Comparison of ENCODE assay signal across 8 cellular contexts in genomic region chr7:25565949-25566348, GRCh38.
DNase-seq lines count a peak whose midpoint lies in the region; ATAC-seq and FAIRE-seq lines count a peak whose summit lies in the region.

No MANE protein-coding gene starts in this region.

- no peak for ATAC-seq in GM18498 (IDR thresholded peaks at IDR 0.05; ENCODE audit: unreplicated experiment)

- DNase-seq in AG08395 (ENCODE audit: low spot score): peak; percentile 71
- peak; percentile 9 for DNase-seq in GM19239 (ENCODE audit: insufficient read length, low spot score)
- DNase-seq in NCI-H446 (lab: John Stamatoyannopoulos, UW): peak; percentile 50 to 73
- peak; percentile 53 to 59 for DNase-seq in activated CD4-positive, alpha-beta T cell treated with anti-CD3 and anti-CD28 coated beads, Interleukin-2, amount 50 U/mL, for 24 hours (ENCODE audit: low read depth in 1 of 2, low spot score in 1 of 2)
- peak; percentile 59 to 72 for DNase-seq in dermis microvascular lymphatic vessel endothelial cell (ENCODE audit: low read depth in 2 of 2)
- DNase-seq in lung microvascular endothelial cell (ENCODE audit: low read depth in 2 of 2): peak; percentile 73 to 81
- DNase-seq in stimulated activated CD8-positive, alpha-beta memory T cell treated with anti-CD3 and anti-CD28 coated beads, Interleukin-12 subunit alpha, Interleukin-12 subunit beta, amount 100 ng/mL, for 24 hours (ENCODE audit: extremely low read depth): peak; percentile 3

- FAIRE-seq in GM19239 (lab: Jason Lieb, UNC): peak; percentile 78

Comparison
In these comparisons a context has a peak if more than half of its experiments do, and no peak if none do; other contexts are left out.
1. DNase-seq: peak in every context shown above with its lines; median percentile 77 in lung microvascular endothelial cell; 71 in AG08395; 66 in dermis microvascular lymphatic vessel endothelial cell; 62 in NCI-H446; 56 in activated CD4-positive, alpha-beta T cell treated with anti-CD3 and anti-CD28 coated beads, Interleukin-2, amount 50 U/mL, for 24 hours; 9 in GM19239; 3 in stimulated activated CD8-positive, alpha-beta memory T cell treated with anti-CD3 and anti-CD28 coated beads, Interleukin-12 subunit alpha, Interleukin-12 subunit beta, amount 100 ng/mL, for 24 hours.